ENCODE assay signal across 8 cellular contexts in genomic region chr9:121620777-121621437, GRCh38. TPM values are rescaled to one million over a fixed set of nuclear protein-coding genes. Genes with fewer than 3 reads are reported as not detected.
DNase-seq lines count a peak whose midpoint lies in the region; ATAC-seq, FAIRE-seq and TF ChIP-seq lines count a peak whose summit lies in the region.

No MANE protein-coding gene starts in this region.

- peaks cover 9 to 86% (median 68%) of the 10 kb centered on the region in 9 donors for H3K4me1 ChIP-seq in heart right ventricle
- H3K4me1 ChIP-seq in RWPE2 (ENCODE audit: insufficient read depth, poor library complexity, severe bottlenecking) = no peaks in the 10 kb centered on the region

- no peaks in the 10 kb centered on the region for H3K4me1 Mint-ChIP-seq in activated T-cell treated with anti-CD3 and anti-CD28 coated beads, Interleukin-2, amount 50 U/mL, for 24 hours (ENCODE audit: low read depth)

- intact Hi-C loops in heart right ventricle (cut with DNase I) (loop anchor here in 1 of 10 donors (5.0 kb wide), 1 partner anchor 69 kb away; no protein-coding TSS in a partner anchor), cardiac septum (cut with DNase I) (no loop called here)

- H3K36me3 ChIP-seq in heart right ventricle (peaks cover 0 to 4% (median 0%) of the 10 kb centered on the region in 9 donors), RWPE2 (ENCODE audit: low read depth) (no peaks in the 10 kb centered on the region)

- no peaks in the 10 kb centered on the region for H3K36me3 Mint-ChIP-seq in activated T-cell treated with anti-CD3 and anti-CD28 coated beads, Interleukin-2, amount 50 U/mL, for 24 hours (ENCODE audit: low read depth)

- FAIRE-seq in urothelium cell line (lab: Jason Lieb, UNC) = no peak

- H3K27ac Mint-ChIP-seq in activated T-cell treated with anti-CD3 and anti-CD28 coated beads, Interleukin-2, amount 50 U/mL, for 24 hours = no peak overlapping the region

- H3K4me3 ChIP-seq in heart right ventricle = no peak overlapping the region
- no peak overlapping the region for H3K4me3 ChIP-seq in RWPE2 (ENCODE audit: severe bottlenecking)

- 56 to 68% methylated on average over 3 of the region's 3 CpGs for WGBS in heart right ventricle, 2 donors

- peaks cover 18% of the 10 kb centered on the region for H3K27me3 Mint-ChIP-seq in activated T-cell treated with anti-CD3 and anti-CD28 coated beads, Interleukin-2, amount 50 U/mL, for 24 hours

- no peaks in the 10 kb centered on the region for H3K9me3 Mint-ChIP-seq in activated T-cell treated with anti-CD3 and anti-CD28 coated beads, Interleukin-2, amount 50 U/mL, for 24 hours

- peak in 3 of 8 donors; percentile 6 to 48 (median 24) for ATAC-seq in heart right ventricle
- peak; percentile 61; the same call in 1 of the 3 replicates for ATAC-seq in RWPE2 (ENCODE audit: low read depth)
- ATAC-seq in HG02623 (IDR thresholded peaks at IDR 0.05; ENCODE audit: unreplicated experiment) = no peak

- H3K27ac ChIP-seq in heart right ventricle (peak overlapping the region; percentile 2 to 89 (median 54)), RWPE2 (ENCODE audit: poor library complexity, severe bottlenecking) (no peak overlapping the region)

- peak in 8 of 9 donors; percentile 16 to 63 (median 47) for TF ChIP-seq CTCF in heart right ventricle (IDR thresholded peaks at IDR 0.05)
- peak; percentile 44 for TF ChIP-seq CTCF in RWPE2 (IDR thresholded peaks at IDR 0.05; ENCODE audit: poor library complexity, severe bottlenecking)

- no peak for DNase-seq in heart right ventricle
- no peak for DNase-seq in cardiac septum (ENCODE audit: low spot score)
- DNase-seq in RWPE2 (ENCODE audit: low spot score) = no peak
- peak; percentile 49 for DNase-seq in germinal center (ENCODE audit: low spot score)
- no peak for DNase-seq in SIG-M5 (lab: John Stamatoyannopoulos, UW)
- DNase-seq in activated T-cell treated with anti-CD3 and anti-CD28 coated beads, Interleukin-2, amount 50 U/mL, for 24 hours = no peak
- DNase-seq in urothelium cell line (ENCODE audit: low spot score) = no peak

- H3K4me3 Mint-ChIP-seq in activated T-cell treated with anti-CD3 and anti-CD28 coated beads, Interleukin-2, amount 50 U/mL, for 24 hours = no peak overlapping the region

- H3K27me3 ChIP-seq in heart right ventricle (no peaks in the 10 kb centered on the region), RWPE2 (ENCODE audit: insufficient read depth, poor library complexity, severe bottlenecking) (no peaks in the 10 kb centered on the region)

- H3K9me3 ChIP-seq in heart right ventricle = no peaks in the 10 kb centered on the region
- H3K9me3 ChIP-seq in RWPE2 (ENCODE audit: severe bottlenecking) = no peaks in the 10 kb centered on the region

RNA-seq across cellular contexts. Expression of gene DAB2IP, which starts 30.5 kb away (rescaled TPM):
- total RNA-seq in heart right ventricle (10 to 100 TPM; 48.1 to 71.1 (median 56.5) TPM), cardiac septum (60.3 TPM)
- 10 to 100 TPM; 18.1 to 36.5 TPM for polyA plus RNA-seq in heart right ventricle
